ENCODE assay signal across 19 cellular contexts in the genomic region with DNA sequence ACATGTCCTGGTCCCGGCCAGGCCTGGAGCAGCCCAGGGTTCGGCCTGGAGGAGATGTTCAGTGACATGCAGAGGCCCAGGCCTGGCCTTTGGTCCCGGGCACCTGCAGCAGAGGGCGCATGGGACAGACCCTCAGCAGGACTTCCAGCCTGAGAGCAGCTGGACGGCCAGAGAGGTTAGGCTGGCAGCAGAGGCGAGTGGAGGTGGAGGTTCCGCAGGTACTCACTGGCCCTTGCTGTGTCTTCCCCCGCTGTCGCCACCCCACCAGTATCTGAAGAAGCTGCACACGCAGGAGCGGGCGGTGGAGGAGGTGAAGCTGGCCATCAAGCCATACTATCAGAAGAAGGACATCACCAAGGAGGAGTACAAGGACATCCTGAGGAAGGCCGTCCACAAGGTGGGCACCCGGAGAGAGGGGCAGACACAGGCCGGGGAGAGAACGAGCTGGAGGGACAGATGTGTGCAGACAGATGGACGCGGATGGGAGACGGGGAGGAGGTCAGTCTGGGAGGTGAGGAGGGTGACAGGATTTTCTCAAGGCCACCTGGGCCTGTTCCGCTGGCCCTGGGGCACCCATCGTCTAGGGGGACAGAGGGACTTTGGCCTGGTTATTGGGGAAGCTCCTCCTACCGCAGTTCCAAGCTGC.
"Had no signal": no experiment of that assay in that cellular context is flagged by ENCODE, and none has a peak within 500 bp of the region (broad histone marks: within the 10 kb centered on the region; RNA-seq: fewer than 3 reads in every experiment).

No MANE protein-coding gene starts in this region.

- ATAC-seq: gastroesophageal sphincter, T-cell had no signal

- H3K4me3 Mint-ChIP-seq: T-cell had no signal

- H3K27me3 Mint-ChIP-seq: T-cell had no signal

- H3K27ac ChIP-seq: cardiac muscle cell, colonic mucosa, gastroesophageal sphincter, hepatocyte, neutrophil, stomach, thoracic aorta, VCaP had no signal

- DNase-seq: activated CD4-positive, alpha-beta T cell treated with anti-CD3 and anti-CD28 coated beads for 48 hours; activated CD8-positive, alpha-beta memory T cell treated with anti-CD3 and anti-CD28 coated beads for 24 hours; activated gamma-delta T cell treated with Interleukin-2 at 50 U/mL for 16 hours; activated T-cell treated with anti-CD3 and anti-CD28 coated beads for 4 hours; colonic mucosa; effector CD4-positive, alpha-beta T cell; mesendoderm; retina; stimulated activated CD4-positive, alpha-beta T cell treated with anti-CD3 and anti-CD28 coated beads, Interleukin-15, amount 100 ng/mL, for 24 hours; stimulated activated CD4-positive, alpha-beta T cell treated with anti-CD3 and anti-CD28 coated beads, Interleukin-4, amount 100 ng/mL, for 24 hours; stomach; T-cell; T1000 had no signal

- H3K9me3 ChIP-seq: colonic mucosa, gastroesophageal sphincter, neutrophil, stomach, thoracic aorta had no signal

- H3K4me3 ChIP-seq: cardiac muscle cell, colonic mucosa, gastroesophageal sphincter, hepatocyte, stomach, thoracic aorta had no signal

- H3K9me3 Mint-ChIP-seq: T-cell had no signal

- H3K4me1 ChIP-seq: colonic mucosa, gastroesophageal sphincter, stomach had no signal

- H3K27me3 ChIP-seq: cardiac muscle cell, colonic mucosa, gastroesophageal sphincter, hepatocyte, neutrophil, stomach had no signal
